Comparison of ENCODE assay signal across 12 cellular contexts in the genomic region with DNA sequence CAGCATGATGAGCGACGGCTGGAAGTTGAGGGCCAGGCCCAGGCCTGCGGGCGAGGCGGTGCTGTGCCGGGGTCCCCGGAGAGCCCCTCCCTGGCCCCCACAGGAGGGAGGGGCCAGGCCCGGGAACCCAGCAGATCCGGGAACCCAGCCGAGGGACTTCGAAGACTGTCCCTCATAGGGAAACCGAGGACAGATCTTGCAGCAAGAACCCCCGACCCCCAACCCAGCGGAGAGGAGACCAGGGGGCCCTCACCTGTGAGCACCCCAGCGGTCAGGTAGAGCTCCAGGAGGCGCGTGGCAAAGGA. TPM values are rescaled to one million over a fixed set of nuclear protein-coding genes. Genes with fewer than 3 reads are reported as not detected.
A peak's percentile ranks its signal among the peaks of the same experiment; 100 is the strongest.
DNase-seq lines count a peak whose midpoint lies in the region; ATAC-seq and TF ChIP-seq lines count a peak whose summit lies in the region.
"Had no signal": no experiment of that assay in that cellular context is flagged by ENCODE, and none has a peak within 500 bp of the region (broad histone marks: within the 10 kb centered on the region; RNA-seq: fewer than 3 reads in every experiment).

No MANE protein-coding gene starts in this region.

- H4K20me1 ChIP-seq in mammary epithelial cell (ENCODE audit: insufficient read depth, low read length), result no peaks in the 10 kb centered on the region

- H3K27me3 ChIP-seq in H7 (ENCODE audit: control insufficient read depth, insufficient read depth, low read length) (peaks cover 5% of the 10 kb centered on the region; the same call in 1 of the 2 replicates), mammary epithelial cell (ENCODE audit: insufficient read depth, low read length) (peaks cover 5% of the 10 kb centered on the region)

- peaks cover 8% of the 10 kb centered on the region for H3K4me1 ChIP-seq in mammary epithelial cell (ENCODE audit: insufficient read depth, low read length)

- CTCF ChIA-PET in mammary epithelial cell (lab: Charles Lee; ENCODE audit: low non-redundant PET), result no interaction called here

- no peaks in the 10 kb centered on the region for H3K79me2 ChIP-seq in mammary epithelial cell (ENCODE audit: insufficient read depth, low read length)

- WGBS in mammary epithelial cell (ENCODE audit: low coverage, missing lambda C conversion rate), result 13% methylated on average over 6 of the region's 17 CpGs

- no peaks in the 10 kb centered on the region for H3K9me3 Mint-ChIP-seq in memory B cell
- H3K9me3 Mint-ChIP-seq in stimulated activated effector memory CD8-positive, alpha-beta T cell treated with anti-CD3 and anti-CD28 coated beads, Interleukin-12 subunit alpha, Interleukin-12 subunit beta, amount 100 ng/mL, for 72 hours, result no peaks in the 10 kb centered on the region

- H3K36me3 Mint-ChIP-seq in memory B cell, result peaks cover 2% of the 10 kb centered on the region
- no peaks in the 10 kb centered on the region for H3K36me3 Mint-ChIP-seq in stimulated activated effector memory CD8-positive, alpha-beta T cell treated with anti-CD3 and anti-CD28 coated beads, Interleukin-12 subunit alpha, Interleukin-12 subunit beta, amount 100 ng/mL, for 72 hours

- H3K9ac ChIP-seq in mammary epithelial cell (ENCODE audit: insufficient read depth, low read length), result no peak overlapping the region

- DNase-seq in H7 (no peak), mammary epithelial cell (no peak), memory B cell (ENCODE audit: low spot score in 2 of 2) (peak in 1 of 2 donors; percentile 23), ecto neural progenitor cell (ENCODE audit: low spot score) (no peak), GM19238 (ENCODE audit: insufficient read length, low spot score) (no peak), cortex of kidney (lab: John Stamatoyannopoulos, UW) (no peak), NCI-H2171 treated with DMSO at 0.1 percent for 48 hours (lab: John Stamatoyannopoulos, UW) (no peak)
- no peak for DNase-seq in stimulated activated effector memory CD8-positive, alpha-beta T cell treated with anti-CD3 and anti-CD28 coated beads, Interleukin-12 subunit alpha, Interleukin-12 subunit beta, amount 100 ng/mL, for 72 hours (ENCODE audit: low spot score in 2 of 2)
- DNase-seq: activated CD8-positive, alpha-beta memory T cell treated with anti-CD3 and anti-CD28 coated beads for 24 hours; NCI-H1694; T-helper 9 cell had no signal

- peak overlapping the region; percentile 26 for H2AFZ ChIP-seq in mammary epithelial cell (ENCODE audit: low read depth, low read length)

- peaks cover 3% of the 10 kb centered on the region for H3K4me1 Mint-ChIP-seq in memory B cell
- no peaks in the 10 kb centered on the region for H3K4me1 Mint-ChIP-seq in stimulated activated effector memory CD8-positive, alpha-beta T cell treated with anti-CD3 and anti-CD28 coated beads, Interleukin-12 subunit alpha, Interleukin-12 subunit beta, amount 100 ng/mL, for 72 hours

- dilution Hi-C loops in mammary epithelial cell (cut with HindIII; ENCODE audit: low sequenced_read_pairs), result no loop called here

- ATAC-seq in memory B cell (ENCODE audit: low read depth), result peak; percentile 10
- ATAC-seq in stimulated activated effector memory CD8-positive, alpha-beta T cell treated with anti-CD3 and anti-CD28 coated beads, Interleukin-12 subunit alpha, Interleukin-12 subunit beta, amount 100 ng/mL, for 72 hours, result no peak

- no peak overlapping the region for H3K27ac Mint-ChIP-seq in memory B cell
- no peak overlapping the region for H3K27ac Mint-ChIP-seq in stimulated activated effector memory CD8-positive, alpha-beta T cell treated with anti-CD3 and anti-CD28 coated beads, Interleukin-12 subunit alpha, Interleukin-12 subunit beta, amount 100 ng/mL, for 72 hours

- H3K4me3 ChIP-seq in H7 (ENCODE audit: insufficient read depth, low read depth, low read length), result peak overlapping the region; percentile 10; the same call in 1 of the 2 replicates
- no peak overlapping the region for H3K4me3 ChIP-seq in mammary epithelial cell (replicated peaks in 1 of 3; ENCODE audit: insufficient read depth in 1 of 3, low read depth in 2 of 3, low read length in 3 of 3)
- H3K4me3 ChIP-seq: HAP-1 had no signal

- H3K4me2 ChIP-seq in mammary epithelial cell (ENCODE audit: insufficient read depth, low read depth, low read length), result peak overlapping the region; percentile 73

- H3K27me3 Mint-ChIP-seq in memory B cell, result peaks cover 10% of the 10 kb centered on the region

- in situ Hi-C loops in mammary epithelial cell (cut with MboI; ENCODE audit: low sequenced_read_pairs in 2 of 2), result no loop called here

- H3K27ac ChIP-seq in mammary epithelial cell (ENCODE audit: insufficient read depth, low read depth, low read length), result no peak overlapping the region

- no peaks in the 10 kb centered on the region for H3K36me3 ChIP-seq in H7 (replicated peaks; ENCODE audit: control insufficient read depth, insufficient read depth, low read length)
- no peaks in the 10 kb centered on the region for H3K36me3 ChIP-seq in mammary epithelial cell (ENCODE audit: insufficient read depth, low read length)
- H3K36me3 ChIP-seq: HAP-1 had no signal

- H3K9me3 ChIP-seq in mammary epithelial cell (replicated peaks; ENCODE audit: insufficient read depth, low read length), result no peaks in the 10 kb centered on the region
- H3K9me3 ChIP-seq: HAP-1 had no signal

- no TSS peak for BruUV-seq in mammary epithelial cell (replicated peaks; lab: Mats Ljungman, UMichigan)

- intact Hi-C loops in mammary epithelial cell (cut with micrococcal nuclease), result no loop called here

- peak overlapping the region; percentile 43 for H3K4me3 Mint-ChIP-seq in memory B cell
- peak overlapping the region; percentile 51 for H3K4me3 Mint-ChIP-seq in stimulated activated effector memory CD8-positive, alpha-beta T cell treated with anti-CD3 and anti-CD28 coated beads, Interleukin-12 subunit alpha, Interleukin-12 subunit beta, amount 100 ng/mL, for 72 hours

- TF ChIP-seq CTCF in mammary epithelial cell (conservative IDR thresholded peaks at IDR 0.05 in 1 of 2, IDR thresholded peaks at IDR 0.05 in 1 of 2; ENCODE audit: extremely low read depth in 1 of 2, insufficient read depth in 1 of 2, low read depth in 1 of 2, low read length in 2 of 2), result no peak

RNA-seq across cellular contexts. Expression of a gene that starts 2.4 kb away (rescaled TPM):
- not detected in 2 replicates for total RNA-seq in H7 (2014; rRNA removed; shearing (Covaris generic))
- not detected for total RNA-seq in mammary epithelial cell
- polyA plus RNA-seq in mammary epithelial cell, result not detected
- polyA minus RNA-seq in mammary epithelial cell, result not detected

RNA-seq across cellular contexts. Expression of a gene that starts 24.4 kb away (rescaled TPM):
- total RNA-seq in H7 (2014; rRNA removed; shearing (Covaris generic)), result 19.4 and 20.3 TPM in 2 replicates
- total RNA-seq in mammary epithelial cell, result 10 to 100 TPM; 38.8 to 40.7 TPM
- 35.4 TPM for polyA plus RNA-seq in mammary epithelial cell
- 33.2 TPM for polyA minus RNA-seq in mammary epithelial cell

RNA-seq across cellular contexts. Expression of a gene that starts 28.9 kb away (rescaled TPM):
- total RNA-seq in H7 (2014; rRNA removed; shearing (Covaris generic)), result 1.0 and 2.7 TPM in 2 replicates
- total RNA-seq in mammary epithelial cell, result 10 to 100 TPM in 1 of 2 donors, 1 to 10 TPM in 1; 2.2 to 10.1 TPM
- 5.4 TPM for polyA plus RNA-seq in mammary epithelial cell
- 1.1 TPM for polyA minus RNA-seq in mammary epithelial cell
